Comparison of ENCODE assay signal across 1 cellular context in the genomic region with DNA sequence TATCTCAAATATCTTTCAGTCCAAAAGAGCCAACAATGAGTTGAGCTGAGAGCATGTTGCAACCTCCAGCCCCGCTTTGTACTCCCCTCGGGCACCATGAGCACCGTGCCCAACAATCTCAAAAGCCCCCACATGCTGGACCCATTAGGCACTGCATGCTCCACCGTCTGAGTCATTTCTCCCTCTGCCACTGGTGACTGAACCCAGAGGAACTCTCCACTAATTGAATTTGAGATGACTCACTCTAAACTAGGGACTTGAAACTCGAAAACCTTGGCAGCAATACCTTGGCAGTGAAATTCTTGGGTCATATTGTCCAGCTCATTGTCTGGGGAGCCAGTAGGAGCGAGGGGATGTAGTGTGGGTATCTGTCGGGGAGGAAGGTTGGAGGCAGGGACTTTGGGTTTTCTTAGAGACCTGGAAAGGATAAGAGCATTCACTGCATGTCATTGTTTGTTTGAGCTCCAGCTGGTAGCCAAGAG.
TF ChIP-seq lines count a peak whose summit lies in the region.

No MANE protein-coding gene starts in this region.

TF ChIP-seq in HEK293, 187 proteins besides CTCF, POLR2A, EP300 and RAD21 (continued from another document and continues in another):
- TF ChIP-seq, protein P1, sequence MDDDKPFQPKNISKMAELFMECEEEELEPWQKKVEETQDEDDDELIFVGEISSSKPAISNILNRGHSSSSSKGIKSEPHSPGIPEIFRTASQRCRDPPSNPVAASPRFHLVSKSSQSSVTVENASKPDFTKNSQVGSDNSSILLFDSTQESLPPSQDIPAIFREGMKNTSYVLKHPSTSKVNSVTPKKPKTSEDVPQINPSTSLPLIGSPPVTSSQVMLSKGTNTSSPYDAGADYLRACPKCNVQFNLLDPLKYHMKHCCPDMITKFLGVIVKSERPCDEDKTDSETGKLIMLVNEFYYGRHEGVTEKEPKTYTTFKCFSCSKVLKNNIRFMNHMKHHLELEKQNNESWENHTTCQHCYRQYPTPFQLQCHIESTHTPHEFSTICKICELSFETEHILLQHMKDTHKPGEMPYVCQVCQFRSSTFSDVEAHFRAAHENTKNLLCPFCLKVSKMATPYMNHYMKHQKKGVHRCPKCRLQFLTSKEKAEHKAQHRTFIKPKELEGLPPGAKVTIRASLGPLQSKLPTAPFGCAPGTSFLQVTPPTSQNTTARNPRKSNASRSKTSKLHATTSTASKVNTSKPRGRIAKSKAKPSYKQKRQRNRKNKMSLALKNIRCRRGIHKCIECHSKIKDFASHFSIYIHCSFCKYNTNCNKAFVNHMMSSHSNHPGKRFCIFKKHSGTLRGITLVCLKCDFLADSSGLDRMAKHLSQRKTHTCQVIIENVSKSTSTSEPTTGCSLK (tag by site-specific recombination; IDR thresholded peaks at IDR 0.05), result no peak
- TF ChIP-seq ZNF514 (tag by site-specific recombination; IDR thresholded peaks at IDR 0.05) (no peak), ZNF202 (tag by site-specific recombination; IDR thresholded peaks at IDR 0.05; ENCODE audit: borderline replicate concordance) (no peak), ZBTB8A (tag by site-specific recombination; IDR thresholded peaks at IDR 0.05) (peak; percentile 53; the same call in 1 of the 2 replicates), ZNF558 (tag by site-specific recombination; IDR thresholded peaks at IDR 0.05) (peak; percentile 60; the same call in 1 of the 2 replicates), ZBTB21 (tag by site-specific recombination; IDR thresholded peaks at IDR 0.05) (peak; percentile 77), SP3 (tag by site-specific recombination; IDR thresholded peaks at IDR 0.05) (no peak), ZNF266 (tag by site-specific recombination; IDR thresholded peaks at IDR 0.05; ENCODE audit: low read depth) (no peak), ZNF354C (tag by site-specific recombination; IDR thresholded peaks at IDR 0.05; ENCODE audit: borderline replicate concordance, low read depth) (no peak), ZNF529 (tag by site-specific recombination; IDR thresholded peaks at IDR 0.05; ENCODE audit: insufficient replicate concordance) (no peak), ZNF311 (tag by site-specific recombination; IDR thresholded peaks at IDR 0.05; ENCODE audit: borderline replicate concordance) (no peak), SP7 (tag by site-specific recombination; IDR thresholded peaks at IDR 0.05) (peak; percentile 66), ZEB2 (tag by site-specific recombination; IDR thresholded peaks at IDR 0.05) (peak; percentile 85), ZNF626 (tag by site-specific recombination; IDR thresholded peaks at IDR 0.05) (no peak), ZNF335 (tag by site-specific recombination; conservative IDR thresholded peaks at IDR 0.05) (peak; percentile 64), ZNF561 (tag by site-specific recombination; IDR thresholded peaks at IDR 0.05; ENCODE audit: borderline replicate concordance) (no peak), SP2 (tag by site-specific recombination; IDR thresholded peaks at IDR 0.05) (no peak), ZNF391 (tag by site-specific recombination; IDR thresholded peaks at IDR 0.05; ENCODE audit: borderline replicate concordance, low read depth) (no peak), ZSCAN16 (tag by site-specific recombination; IDR thresholded peaks at IDR 0.05) (no peak), ZNF623 (tag by site-specific recombination; IDR thresholded peaks at IDR 0.05) (no peak), ZSCAN23 (tag by site-specific recombination; IDR thresholded peaks at IDR 0.05) (no peak), OSR2 (tag by site-specific recombination; IDR thresholded peaks at IDR 0.05) (0 out of 2 replicates have a peak, but pooled peaks have one; percentile 29)
- TF ChIP-seq, protein P2, sequence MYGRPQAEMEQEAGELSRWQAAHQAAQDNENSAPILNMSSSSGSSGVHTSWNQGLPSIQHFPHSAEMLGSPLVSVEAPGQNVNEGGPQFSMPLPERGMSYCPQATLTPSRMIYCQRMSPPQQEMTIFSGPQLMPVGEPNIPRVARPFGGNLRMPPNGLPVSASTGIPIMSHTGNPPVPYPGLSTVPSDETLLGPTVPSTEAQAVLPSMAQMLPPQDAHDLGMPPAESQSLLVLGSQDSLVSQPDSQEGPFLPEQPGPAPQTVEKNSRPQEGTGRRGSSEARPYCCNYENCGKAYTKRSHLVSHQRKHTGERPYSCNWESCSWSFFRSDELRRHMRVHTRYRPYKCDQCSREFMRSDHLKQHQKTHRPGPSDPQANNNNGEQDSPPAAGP (tag by site-specific recombination; IDR thresholded peaks at IDR 0.05), result no peak
- TF ChIP-seq, protein P3, sequence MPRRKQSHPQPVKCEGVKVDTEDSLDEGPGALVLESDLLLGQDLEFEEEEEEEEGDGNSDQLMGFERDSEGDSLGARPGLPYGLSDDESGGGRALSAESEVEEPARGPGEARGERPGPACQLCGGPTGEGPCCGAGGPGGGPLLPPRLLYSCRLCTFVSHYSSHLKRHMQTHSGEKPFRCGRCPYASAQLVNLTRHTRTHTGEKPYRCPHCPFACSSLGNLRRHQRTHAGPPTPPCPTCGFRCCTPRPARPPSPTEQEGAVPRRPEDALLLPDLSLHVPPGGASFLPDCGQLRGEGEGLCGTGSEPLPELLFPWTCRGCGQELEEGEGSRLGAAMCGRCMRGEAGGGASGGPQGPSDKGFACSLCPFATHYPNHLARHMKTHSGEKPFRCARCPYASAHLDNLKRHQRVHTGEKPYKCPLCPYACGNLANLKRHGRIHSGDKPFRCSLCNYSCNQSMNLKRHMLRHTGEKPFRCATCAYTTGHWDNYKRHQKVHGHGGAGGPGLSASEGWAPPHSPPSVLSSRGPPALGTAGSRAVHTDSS (tag by site-specific recombination; IDR thresholded peaks at IDR 0.05), result no peak
- TF ChIP-seq, protein P4, sequence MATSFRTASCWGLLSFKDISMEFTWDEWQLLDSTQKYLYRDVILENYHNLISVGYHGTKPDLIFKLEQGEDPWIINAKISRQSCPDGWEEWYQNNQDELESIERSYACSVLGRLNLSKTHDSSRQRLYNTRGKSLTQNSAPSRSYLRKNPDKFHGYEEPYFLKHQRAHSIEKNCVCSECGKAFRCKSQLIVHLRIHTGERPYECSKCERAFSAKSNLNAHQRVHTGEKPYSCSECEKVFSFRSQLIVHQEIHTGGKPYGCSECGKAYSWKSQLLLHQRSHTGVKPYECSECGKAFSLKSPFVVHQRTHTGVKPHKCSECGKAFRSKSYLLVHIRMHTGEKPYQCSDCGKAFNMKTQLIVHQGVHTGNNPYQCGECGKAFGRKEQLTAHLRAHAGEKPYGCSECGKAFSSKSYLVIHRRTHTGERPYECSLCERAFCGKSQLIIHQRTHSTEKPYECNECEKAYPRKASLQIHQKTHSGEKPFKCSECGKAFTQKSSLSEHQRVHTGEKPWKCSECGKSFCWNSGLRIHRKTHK (tag by site-specific recombination; IDR thresholded peaks at IDR 0.05), result no peak
- TF ChIP-seq, protein P5, sequence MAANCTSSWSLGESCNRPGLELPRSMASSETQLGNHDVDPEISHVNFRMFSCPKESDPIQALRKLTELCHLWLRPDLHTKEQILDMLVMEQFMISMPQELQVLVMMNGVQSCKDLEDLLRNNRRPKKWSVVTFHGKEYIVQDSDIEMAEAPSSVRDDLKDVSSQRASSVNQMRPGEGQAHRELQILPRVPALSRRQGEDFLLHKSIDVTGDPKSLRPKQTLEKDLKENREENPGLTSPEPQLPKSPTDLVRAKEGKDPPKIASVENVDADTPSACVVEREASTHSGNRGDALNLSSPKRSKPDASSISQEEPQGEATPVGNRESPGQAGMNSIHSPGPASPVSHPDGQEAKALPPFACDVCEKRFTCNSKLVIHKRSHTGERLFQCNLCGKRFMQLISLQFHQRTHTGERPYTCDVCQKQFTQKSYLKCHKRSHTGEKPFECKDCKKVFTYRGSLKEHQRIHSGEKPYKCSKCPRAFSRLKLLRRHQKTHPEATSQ (tag by site-specific recombination; IDR thresholded peaks at IDR 0.05), result no peak
- TF ChIP-seq, protein P6, sequence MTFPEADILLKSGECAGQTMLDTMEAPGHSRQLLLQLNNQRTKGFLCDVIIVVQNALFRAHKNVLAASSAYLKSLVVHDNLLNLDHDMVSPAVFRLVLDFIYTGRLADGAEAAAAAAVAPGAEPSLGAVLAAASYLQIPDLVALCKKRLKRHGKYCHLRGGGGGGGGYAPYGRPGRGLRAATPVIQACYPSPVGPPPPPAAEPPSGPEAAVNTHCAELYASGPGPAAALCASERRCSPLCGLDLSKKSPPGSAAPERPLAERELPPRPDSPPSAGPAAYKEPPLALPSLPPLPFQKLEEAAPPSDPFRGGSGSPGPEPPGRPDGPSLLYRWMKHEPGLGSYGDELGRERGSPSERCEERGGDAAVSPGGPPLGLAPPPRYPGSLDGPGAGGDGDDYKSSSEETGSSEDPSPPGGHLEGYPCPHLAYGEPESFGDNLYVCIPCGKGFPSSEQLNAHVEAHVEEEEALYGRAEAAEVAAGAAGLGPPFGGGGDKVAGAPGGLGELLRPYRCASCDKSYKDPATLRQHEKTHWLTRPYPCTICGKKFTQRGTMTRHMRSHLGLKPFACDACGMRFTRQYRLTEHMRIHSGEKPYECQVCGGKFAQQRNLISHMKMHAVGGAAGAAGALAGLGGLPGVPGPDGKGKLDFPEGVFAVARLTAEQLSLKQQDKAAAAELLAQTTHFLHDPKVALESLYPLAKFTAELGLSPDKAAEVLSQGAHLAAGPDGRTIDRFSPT (tag by site-specific recombination; IDR thresholded peaks at IDR 0.05), result peak; percentile 59; the same call in 1 of the 2 replicates
- TF ChIP-seq, protein P7, sequence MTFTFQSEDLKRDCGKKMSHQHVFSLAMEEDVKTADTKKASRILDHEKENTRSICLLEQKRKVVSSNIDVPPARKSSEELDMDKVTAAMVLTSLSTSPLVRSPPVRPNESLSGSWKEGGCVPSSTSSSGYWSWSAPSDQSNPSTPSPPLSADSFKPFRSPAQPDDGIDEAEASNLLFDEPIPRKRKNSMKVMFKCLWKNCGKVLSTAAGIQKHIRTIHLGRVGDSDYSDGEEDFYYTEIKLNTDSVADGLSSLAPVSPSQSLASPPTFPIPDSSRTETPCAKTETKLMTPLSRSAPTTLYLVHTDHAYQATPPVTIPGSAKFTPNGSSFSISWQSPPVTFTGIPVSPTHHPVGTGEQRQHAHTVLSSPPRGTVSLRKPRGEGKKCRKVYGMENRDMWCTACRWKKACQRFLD (tag by site-specific recombination; IDR thresholded peaks at IDR 0.05), result no peak
- TF ChIP-seq, protein P8, sequence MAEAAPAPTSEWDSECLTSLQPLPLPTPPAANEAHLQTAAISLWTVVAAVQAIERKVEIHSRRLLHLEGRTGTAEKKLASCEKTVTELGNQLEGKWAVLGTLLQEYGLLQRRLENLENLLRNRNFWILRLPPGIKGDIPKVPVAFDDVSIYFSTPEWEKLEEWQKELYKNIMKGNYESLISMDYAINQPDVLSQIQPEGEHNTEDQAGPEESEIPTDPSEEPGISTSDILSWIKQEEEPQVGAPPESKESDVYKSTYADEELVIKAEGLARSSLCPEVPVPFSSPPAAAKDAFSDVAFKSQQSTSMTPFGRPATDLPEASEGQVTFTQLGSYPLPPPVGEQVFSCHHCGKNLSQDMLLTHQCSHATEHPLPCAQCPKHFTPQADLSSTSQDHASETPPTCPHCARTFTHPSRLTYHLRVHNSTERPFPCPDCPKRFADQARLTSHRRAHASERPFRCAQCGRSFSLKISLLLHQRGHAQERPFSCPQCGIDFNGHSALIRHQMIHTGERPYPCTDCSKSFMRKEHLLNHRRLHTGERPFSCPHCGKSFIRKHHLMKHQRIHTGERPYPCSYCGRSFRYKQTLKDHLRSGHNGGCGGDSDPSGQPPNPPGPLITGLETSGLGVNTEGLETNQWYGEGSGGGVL (tag by site-specific recombination; IDR thresholded peaks at IDR 0.05), result peak; percentile 65; the same call in 1 of the 2 replicates
- TF ChIP-seq, protein P9, sequence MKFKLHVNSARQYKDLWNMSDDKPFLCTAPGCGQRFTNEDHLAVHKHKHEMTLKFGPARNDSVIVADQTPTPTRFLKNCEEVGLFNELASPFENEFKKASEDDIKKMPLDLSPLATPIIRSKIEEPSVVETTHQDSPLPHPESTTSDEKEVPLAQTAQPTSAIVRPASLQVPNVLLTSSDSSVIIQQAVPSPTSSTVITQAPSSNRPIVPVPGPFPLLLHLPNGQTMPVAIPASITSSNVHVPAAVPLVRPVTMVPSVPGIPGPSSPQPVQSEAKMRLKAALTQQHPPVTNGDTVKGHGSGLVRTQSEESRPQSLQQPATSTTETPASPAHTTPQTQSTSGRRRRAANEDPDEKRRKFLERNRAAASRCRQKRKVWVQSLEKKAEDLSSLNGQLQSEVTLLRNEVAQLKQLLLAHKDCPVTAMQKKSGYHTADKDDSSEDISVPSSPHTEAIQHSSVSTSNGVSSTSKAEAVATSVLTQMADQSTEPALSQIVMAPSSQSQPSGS (tag by site-specific recombination; IDR thresholded peaks at IDR 0.05; ENCODE audit: low read depth), result no peak
- TF ChIP-seq, protein P10, sequence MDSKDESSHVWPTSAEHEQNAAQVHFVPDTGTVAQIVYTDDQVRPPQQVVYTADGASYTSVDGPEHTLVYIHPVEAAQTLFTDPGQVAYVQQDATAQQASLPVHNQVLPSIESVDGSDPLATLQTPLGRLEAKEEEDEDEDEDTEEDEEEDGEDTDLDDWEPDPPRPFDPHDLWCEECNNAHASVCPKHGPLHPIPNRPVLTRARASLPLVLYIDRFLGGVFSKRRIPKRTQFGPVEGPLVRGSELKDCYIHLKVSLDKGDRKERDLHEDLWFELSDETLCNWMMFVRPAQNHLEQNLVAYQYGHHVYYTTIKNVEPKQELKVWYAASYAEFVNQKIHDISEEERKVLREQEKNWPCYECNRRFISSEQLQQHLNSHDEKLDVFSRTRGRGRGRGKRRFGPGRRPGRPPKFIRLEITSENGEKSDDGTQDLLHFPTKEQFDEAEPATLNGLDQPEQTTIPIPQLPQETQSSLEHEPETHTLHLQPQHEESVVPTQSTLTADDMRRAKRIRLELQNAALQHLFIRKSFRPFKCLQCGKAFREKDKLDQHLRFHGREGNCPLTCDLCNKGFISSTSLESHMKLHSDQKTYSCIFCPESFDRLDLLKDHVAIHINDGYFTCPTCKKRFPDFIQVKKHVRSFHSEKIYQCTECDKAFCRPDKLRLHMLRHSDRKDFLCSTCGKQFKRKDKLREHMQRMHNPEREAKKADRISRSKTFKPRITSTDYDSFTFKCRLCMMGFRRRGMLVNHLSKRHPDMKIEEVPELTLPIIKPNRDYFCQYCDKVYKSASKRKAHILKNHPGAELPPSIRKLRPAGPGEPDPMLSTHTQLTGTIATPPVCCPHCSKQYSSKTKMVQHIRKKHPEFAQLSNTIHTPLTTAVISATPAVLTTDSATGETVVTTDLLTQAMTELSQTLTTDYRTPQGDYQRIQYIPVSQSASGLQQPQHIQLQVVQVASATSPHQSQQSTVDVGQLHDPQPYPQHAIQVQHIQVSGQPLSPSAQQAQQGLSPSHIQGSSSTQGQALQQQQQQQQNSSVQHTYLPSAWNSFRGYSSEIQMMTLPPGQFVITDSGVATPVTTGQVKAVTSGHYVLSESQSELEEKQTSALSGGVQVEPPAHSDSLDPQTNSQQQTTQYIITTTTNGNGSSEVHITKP (tag by site-specific recombination; IDR thresholded peaks at IDR 0.05), result peak; percentile 73
- TF ChIP-seq, protein P11, sequence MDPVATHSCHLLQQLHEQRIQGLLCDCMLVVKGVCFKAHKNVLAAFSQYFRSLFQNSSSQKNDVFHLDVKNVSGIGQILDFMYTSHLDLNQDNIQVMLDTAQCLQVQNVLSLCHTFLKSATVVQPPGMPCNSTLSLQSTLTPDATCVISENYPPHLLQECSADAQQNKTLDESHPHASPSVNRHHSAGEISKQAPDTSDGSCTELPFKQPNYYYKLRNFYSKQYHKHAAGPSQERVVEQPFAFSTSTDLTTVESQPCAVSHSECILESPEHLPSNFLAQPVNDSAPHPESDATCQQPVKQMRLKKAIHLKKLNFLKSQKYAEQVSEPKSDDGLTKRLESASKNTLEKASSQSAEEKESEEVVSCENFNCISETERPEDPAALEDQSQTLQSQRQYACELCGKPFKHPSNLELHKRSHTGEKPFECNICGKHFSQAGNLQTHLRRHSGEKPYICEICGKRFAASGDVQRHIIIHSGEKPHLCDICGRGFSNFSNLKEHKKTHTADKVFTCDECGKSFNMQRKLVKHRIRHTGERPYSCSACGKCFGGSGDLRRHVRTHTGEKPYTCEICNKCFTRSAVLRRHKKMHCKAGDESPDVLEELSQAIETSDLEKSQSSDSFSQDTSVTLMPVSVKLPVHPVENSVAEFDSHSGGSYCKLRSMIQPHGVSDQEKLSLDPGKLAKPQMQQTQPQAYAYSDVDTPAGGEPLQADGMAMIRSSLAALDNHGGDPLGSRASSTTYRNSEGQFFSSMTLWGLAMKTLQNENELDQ (tag by site-specific recombination; IDR thresholded peaks at IDR 0.05; ENCODE audit: low read depth), result no peak
